10 cellular contexts compared by ENCODE assay signal in genomic region chr2:54065411-54065810, GRCh38. TPM values are rescaled to one million over a fixed set of nuclear protein-coding genes. Genes with fewer than 3 reads are reported as not detected.
A peak's percentile ranks its signal among the peaks of the same experiment; 100 is the strongest.
DNase-seq lines count a peak whose midpoint lies in the region; ATAC-seq and TF ChIP-seq lines count a peak whose summit lies in the region.
"Had no signal": no experiment of that assay in that cellular context is flagged by ENCODE, and none has a peak within 500 bp of the region (broad histone marks: within the 10 kb centered on the region; RNA-seq: fewer than 3 reads in every experiment).

No MANE protein-coding gene starts in this region.

- H3K4me1 ChIP-seq in upper lobe of right lung: no peaks in the 10 kb centered on the region
- peaks cover 0 to 11% (median 0%) of the 10 kb centered on the region in 3 donors for H3K4me1 ChIP-seq in gastroesophageal sphincter

- H3K36me3 ChIP-seq in upper lobe of right lung: no peaks in the 10 kb centered on the region
- no peaks in the 10 kb centered on the region for H3K36me3 ChIP-seq in gastroesophageal sphincter

- no peaks in the 10 kb centered on the region for H3K27me3 ChIP-seq in upper lobe of right lung
- H3K27me3 ChIP-seq in gastroesophageal sphincter: no peaks in the 10 kb centered on the region

- TF ChIP-seq EP300 in gastroesophageal sphincter (IDR thresholded peaks at IDR 0.05): no peak

- ATAC-seq in esophagus mucosa: peak; percentile 84
- ATAC-seq in upper lobe of right lung: no peak
- no peak for ATAC-seq in gastroesophageal sphincter
- ATAC-seq in GM21390 (IDR thresholded peaks at IDR 0.05; ENCODE audit: unreplicated experiment): no peak

- TF ChIP-seq CTCF in upper lobe of right lung (IDR thresholded peaks at IDR 0.05) (no peak), gastroesophageal sphincter (IDR thresholded peaks at IDR 0.05) (no peak)

- DNase-seq in GM04504 (ENCODE audit: low read depth): peak; percentile 80
- DNase-seq in RPMI7951 (ENCODE audit: low read depth): peak; percentile 93
- peak; percentile 53 for DNase-seq in pons (ENCODE audit: low spot score)
- no peak for DNase-seq in upper lobe of right lung
- no peak for DNase-seq in NCI-H2227 treated with DMSO at 0.1 percent for 48 hours (lab: John Stamatoyannopoulos, UW)
- DNase-seq: NCI-H1436, OCI-M1 had no signal

- no peak overlapping the region for H3K4me3 ChIP-seq in upper lobe of right lung
- no peak overlapping the region for H3K4me3 ChIP-seq in gastroesophageal sphincter

- no peak for TF ChIP-seq POLR2A in gastroesophageal sphincter (IDR thresholded peaks at IDR 0.05)

- intact Hi-C loops in upper lobe of right lung (cut with DNase I): no loop called here

- H3K9me3 ChIP-seq in upper lobe of right lung: no peaks in the 10 kb centered on the region
- no peaks in the 10 kb centered on the region for H3K9me3 ChIP-seq in gastroesophageal sphincter

- 54 to 75% methylated on average over 2 of the region's 2 CpGs for WGBS in gastroesophageal sphincter (ENCODE audit: low coverage in 1 of 2), 2 donors

- H3K27ac ChIP-seq in upper lobe of right lung (no peak overlapping the region), gastroesophageal sphincter (no peak overlapping the region)

RNA-seq across cellular contexts. Expression of gene ACYP2, which starts 50.0 kb away (rescaled TPM):
- 19.2 and 20.6 TPM in 2 replicates for total RNA-seq in RPMI7951 (2014; rRNA removed; shearing (Covaris generic))
- 7.3 TPM for total RNA-seq in esophagus mucosa
- 14.0 TPM for total RNA-seq in upper lobe of right lung
- 10 to 100 TPM; 12.8 to 40.5 (median 16.9) TPM for total RNA-seq in gastroesophageal sphincter

Comparison
In these comparisons a context has a peak if more than half of its experiments do, and no peak if none do; other contexts are left out.
1. DNase-seq: peak in GM04504 (single experiment), RPMI7951 (single experiment) and pons (single experiment); none in upper lobe of right lung (single experiment) and NCI-H2227 treated with DMSO at 0.1 percent for 48 hours (single experiment).